20 cellular contexts compared by ENCODE assay signal in the genomic region with DNA sequence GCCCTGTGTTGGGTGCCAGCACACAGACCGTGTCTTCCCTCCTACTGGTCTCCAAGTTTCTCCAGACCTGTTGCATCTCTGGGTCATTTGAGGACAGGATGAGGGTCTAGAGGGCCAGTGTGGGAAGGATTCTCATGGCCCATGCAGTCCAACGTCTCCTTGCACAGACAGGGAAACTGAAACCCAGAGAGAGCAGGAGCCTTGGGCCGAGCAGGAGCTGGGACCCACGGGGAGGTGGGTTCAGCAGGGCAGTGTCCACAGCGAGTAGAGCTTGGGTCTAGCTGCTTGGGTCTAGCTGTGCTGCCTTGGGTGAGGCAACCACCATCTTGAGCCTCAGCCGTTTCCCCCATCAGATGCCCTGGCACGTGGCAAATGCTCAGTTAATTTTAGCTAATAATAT. TPM values are rescaled to one million over a fixed set of nuclear protein-coding genes. Genes with fewer than 3 reads are reported as not detected.
DNase-seq lines count a peak whose midpoint lies in the region; ATAC-seq, FAIRE-seq and TF ChIP-seq lines count a peak whose summit lies in the region.
"Had no signal": no experiment of that assay in that cellular context is flagged by ENCODE, and none has a peak within 500 bp of the region (broad histone marks: within the 10 kb centered on the region; RNA-seq: fewer than 3 reads in every experiment).

No MANE protein-coding gene starts in this region.

- no peaks in the 10 kb centered on the region for H3K36me3 Mint-ChIP-seq in endodermal cell (ENCODE audit: low read depth)
- H3K36me3 Mint-ChIP-seq: CD4-positive, CD25-positive, alpha-beta regulatory T cell had no signal

- intact Hi-C loops in left ventricle myocardium superior (cut with micrococcal nuclease): no loop called here
- intact Hi-C loops in left ventricle myocardium inferior (cut with micrococcal nuclease): no loop called here

- TF ChIP-seq POLR2A in tibial nerve (IDR thresholded peaks at IDR 0.05): no peak

- no peak overlapping the region for H3K27ac ChIP-seq in left ventricle myocardium inferior (replicated peaks)
- peak overlapping the region; percentile 97 for H3K27ac ChIP-seq in endodermal cell (ENCODE audit: low read depth, low read length)
- H3K27ac ChIP-seq in skeletal muscle tissue (ENCODE audit: low read depth, low read length): peak overlapping the region; percentile 60
- H3K27ac ChIP-seq in tibial nerve: peak overlapping the region in 2 of 4 donors; percentile 78 to 80

- no peak overlapping the region for H3K4me3 Mint-ChIP-seq in endodermal cell
- H3K4me3 Mint-ChIP-seq: CD4-positive, CD25-positive, alpha-beta regulatory T cell had no signal

- no peaks in the 10 kb centered on the region for H3K27me3 Mint-ChIP-seq in endodermal cell (ENCODE audit: insufficient read depth)

- peaks cover 30% of the 10 kb centered on the region for H3K4me1 ChIP-seq in left ventricle myocardium inferior
- H3K4me1 ChIP-seq in endodermal cell (ENCODE audit: control insufficient read depth, insufficient read depth, low read length): no peaks in the 10 kb centered on the region
- peaks cover 5 to 13% (median 9%) of the 10 kb centered on the region in 3 donors for H3K4me1 ChIP-seq in skeletal muscle tissue (ENCODE audit: control insufficient read depth in 3 of 3, insufficient read depth in 3 of 3, low read length in 3 of 3)
- H3K4me1 ChIP-seq in tibial nerve: peaks cover 0 to 63% (median 20%) of the 10 kb centered on the region in 4 donors
- H3K4me1 ChIP-seq: BE2C had no signal

- H3K9me3 Mint-ChIP-seq in endodermal cell: no peaks in the 10 kb centered on the region
- H3K9me3 Mint-ChIP-seq: CD4-positive, CD25-positive, alpha-beta regulatory T cell had no signal

- H3K27ac Mint-ChIP-seq in endodermal cell: no peak overlapping the region
- H3K27ac Mint-ChIP-seq: CD4-positive, CD25-positive, alpha-beta regulatory T cell had no signal

- 90 to 95% methylated on average over 6 to 7 of the region's 7 CpGs for WGBS in endodermal cell (ENCODE audit: insufficient coverage in 1 of 2, insufficient read length in 1 of 2), 2 experiments
- 87 to 93% methylated on average over 7 of the region's 7 CpGs for WGBS in tibial nerve, 2 donors

- ATAC-seq in left ventricle myocardium superior (no peak), GM21367 (IDR thresholded peaks at IDR 0.05; ENCODE audit: unreplicated experiment) (no peak)

- H3K9ac ChIP-seq in endodermal cell (ENCODE audit: extremely low read depth, low read length, poor library complexity, severe bottlenecking) (no peak overlapping the region), skeletal muscle tissue (ENCODE audit: low read depth in 1 of 3, low read length in 3 of 3) (no peak overlapping the region)

- H3K9me3 ChIP-seq in left ventricle myocardium inferior (replicated peaks) (no peaks in the 10 kb centered on the region), endodermal cell (ENCODE audit: control insufficient read depth, low read length) (no peaks in the 10 kb centered on the region), skeletal muscle tissue (ENCODE audit: control insufficient read depth in 3 of 3, low read length in 3 of 3) (no peaks in the 10 kb centered on the region), tibial nerve (no peaks in the 10 kb centered on the region)
- H3K9me3 ChIP-seq: BE2C had no signal

- H3K27me3 ChIP-seq in left ventricle myocardium inferior (ENCODE audit: low read depth): no peaks in the 10 kb centered on the region
- no peaks in the 10 kb centered on the region for H3K27me3 ChIP-seq in endodermal cell (ENCODE audit: control insufficient read depth, insufficient read depth, low read length, poor library complexity, severe bottlenecking)
- peaks cover 0 to 2% (median 0%) of the 10 kb centered on the region in 3 donors for H3K27me3 ChIP-seq in skeletal muscle tissue (ENCODE audit: control insufficient read depth in 3 of 3, insufficient read depth in 3 of 3, low read length in 3 of 3)
- H3K27me3 ChIP-seq in tibial nerve: no peaks in the 10 kb centered on the region
- H3K27me3 ChIP-seq: BE2C had no signal

- no peak overlapping the region for H3K4me3 ChIP-seq in left ventricle myocardium inferior
- no peak overlapping the region for H3K4me3 ChIP-seq in endodermal cell (ENCODE audit: low read length)
- H3K4me3 ChIP-seq in skeletal muscle tissue (ENCODE audit: low read length in 3 of 3): no peak overlapping the region
- no peak overlapping the region for H3K4me3 ChIP-seq in tibial nerve
- H3K4me3 ChIP-seq: PC-9 had no signal

- H3K4me1 Mint-ChIP-seq in endodermal cell: peaks cover under 1% of the 10 kb centered on the region
- H3K4me1 Mint-ChIP-seq: CD4-positive, CD25-positive, alpha-beta regulatory T cell had no signal

- TF ChIP-seq CTCF in left ventricle myocardium inferior (IDR thresholded peaks at IDR 0.05; ENCODE audit: borderline replicate concordance) (no peak), endodermal cell (conservative IDR thresholded peaks at IDR 0.05) (no peak), tibial nerve (IDR thresholded peaks at IDR 0.05) (no peak)

- H3K36me3 ChIP-seq in left ventricle myocardium inferior (no peaks in the 10 kb centered on the region), endodermal cell (ENCODE audit: control insufficient read depth, insufficient read depth, low read length) (no peaks in the 10 kb centered on the region), skeletal muscle tissue (ENCODE audit: control insufficient read depth in 3 of 3, insufficient read depth in 3 of 3, low read length in 3 of 3) (no peaks in the 10 kb centered on the region), tibial nerve (no peaks in the 10 kb centered on the region)
- H3K36me3 ChIP-seq: BE2C had no signal

- TF ChIP-seq EP300 in tibial nerve (IDR thresholded peaks at IDR 0.05): no peak

- no peak for FAIRE-seq in GM19239 (lab: Jason Lieb, UNC)

- DNase-seq in left ventricle myocardium superior (peak; percentile 6), left ventricle myocardium inferior (no peak), endodermal cell (no peak), GM19239 (ENCODE audit: insufficient read length, low spot score) (no peak), tibial nerve (ENCODE audit: low spot score in 2 of 2) (no peak)
- DNase-seq: BE2C; CD4-positive, CD25-positive, alpha-beta regulatory T cell; COR-L47; DMS 273 treated with DMSO at 0.1 percent for 48 hours; GDM1; KG1; NCI-H1417 treated with DMSO at 0.1 percent for 48 hours; NCI-H187 treated with DMSO at 0.1 percent for 48 hours; NCI-H2227 treated with DMSO at 0.1 percent for 48 hours; NCI-H510A treated with DMSO at 0.1 percent for 48 hours; NCI-H82; PC-9 had no signal

RNA-seq across cellular contexts. Expression of gene HDAC11, which starts 32.3 kb away (rescaled TPM):
- 39.8 TPM for total RNA-seq in left ventricle myocardium superior
- total RNA-seq in left ventricle myocardium inferior: 34.3 TPM
- total RNA-seq in endodermal cell: 10 to 100 TPM; 17.0 to 17.1 TPM
- polyA plus RNA-seq in endodermal cell (2013, experiment 1 of 2): 14.4 TPM
- polyA plus RNA-seq in endodermal cell (2013, experiment 2 of 2): 16.7 TPM
- 8.9 TPM for total RNA-seq in skeletal muscle tissue
- 10 to 100 TPM; 20.9 to 25.1 (median 23.9) TPM for total RNA-seq in tibial nerve

RNA-seq across cellular contexts. Expression of gene FBLN2, which starts 36.5 kb away (rescaled TPM):
- 53.8 TPM for total RNA-seq in left ventricle myocardium superior
- total RNA-seq in left ventricle myocardium inferior: 56.7 TPM
- total RNA-seq in endodermal cell: 100 to 1,000 TPM in 1 of 2 donors, 10 to 100 TPM in 1; 86.1 to 136 TPM
- polyA plus RNA-seq in endodermal cell (2013, experiment 1 of 2): 68.2 TPM
- 78.4 TPM for polyA plus RNA-seq in endodermal cell (2013, experiment 2 of 2)
- 35.5 TPM for total RNA-seq in skeletal muscle tissue
- total RNA-seq in tibial nerve: 100 to 1,000 TPM; 185 to 445 (median 240) TPM
- total RNA-seq: CD4-positive, CD25-positive, alpha-beta regulatory T cell; H4 had no signal
- polyA plus RNA-seq: CD4-positive, CD25-positive, alpha-beta regulatory T cell had no signal
